Comparison of ENCODE assay signal across 1 cellular context in the genomic region with DNA sequence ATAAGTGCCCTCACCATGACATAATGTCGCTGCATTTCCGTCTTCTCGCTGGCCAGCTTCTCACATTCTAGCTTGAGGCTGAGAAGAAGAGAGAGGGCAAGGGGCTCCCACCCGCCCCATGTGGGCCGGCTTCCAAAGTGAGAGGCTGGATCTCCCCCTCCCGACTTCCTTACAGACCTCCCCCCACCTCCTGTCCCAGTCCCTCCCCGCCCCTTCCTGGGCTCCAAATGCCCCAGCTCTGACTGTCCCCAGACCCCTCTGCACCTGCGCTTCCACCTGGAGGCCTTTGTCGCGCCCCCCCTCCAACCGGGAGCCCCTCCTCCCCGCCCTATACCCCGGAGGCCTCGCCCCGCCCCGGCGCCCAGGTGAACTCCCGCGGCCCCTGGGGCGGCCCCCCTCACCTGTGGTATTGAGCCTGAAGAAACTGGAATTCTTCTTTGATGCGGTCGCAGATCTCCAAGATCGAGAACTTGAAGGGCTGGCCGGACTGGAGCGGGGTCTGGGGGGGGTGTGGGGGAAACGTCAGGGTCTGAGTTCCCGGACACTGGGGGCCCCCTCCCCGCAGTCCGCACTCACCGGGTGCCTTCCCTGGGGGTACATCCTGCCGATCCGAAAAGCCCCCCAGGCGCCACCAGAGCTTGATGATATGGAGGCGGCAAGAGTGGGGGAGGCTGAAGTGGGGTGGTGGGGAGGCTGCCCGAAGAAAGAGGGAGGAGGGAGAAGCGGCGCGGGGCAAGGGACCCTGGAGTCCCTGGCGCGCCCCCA.
TF ChIP-seq lines count a peak whose summit lies in the region.

No MANE protein-coding gene starts in this region.

TF ChIP-seq in HEK293, 187 proteins besides CTCF, POLR2A, EP300 and RAD21 (continued from another document and continues in another):
- TF ChIP-seq, protein P1, sequence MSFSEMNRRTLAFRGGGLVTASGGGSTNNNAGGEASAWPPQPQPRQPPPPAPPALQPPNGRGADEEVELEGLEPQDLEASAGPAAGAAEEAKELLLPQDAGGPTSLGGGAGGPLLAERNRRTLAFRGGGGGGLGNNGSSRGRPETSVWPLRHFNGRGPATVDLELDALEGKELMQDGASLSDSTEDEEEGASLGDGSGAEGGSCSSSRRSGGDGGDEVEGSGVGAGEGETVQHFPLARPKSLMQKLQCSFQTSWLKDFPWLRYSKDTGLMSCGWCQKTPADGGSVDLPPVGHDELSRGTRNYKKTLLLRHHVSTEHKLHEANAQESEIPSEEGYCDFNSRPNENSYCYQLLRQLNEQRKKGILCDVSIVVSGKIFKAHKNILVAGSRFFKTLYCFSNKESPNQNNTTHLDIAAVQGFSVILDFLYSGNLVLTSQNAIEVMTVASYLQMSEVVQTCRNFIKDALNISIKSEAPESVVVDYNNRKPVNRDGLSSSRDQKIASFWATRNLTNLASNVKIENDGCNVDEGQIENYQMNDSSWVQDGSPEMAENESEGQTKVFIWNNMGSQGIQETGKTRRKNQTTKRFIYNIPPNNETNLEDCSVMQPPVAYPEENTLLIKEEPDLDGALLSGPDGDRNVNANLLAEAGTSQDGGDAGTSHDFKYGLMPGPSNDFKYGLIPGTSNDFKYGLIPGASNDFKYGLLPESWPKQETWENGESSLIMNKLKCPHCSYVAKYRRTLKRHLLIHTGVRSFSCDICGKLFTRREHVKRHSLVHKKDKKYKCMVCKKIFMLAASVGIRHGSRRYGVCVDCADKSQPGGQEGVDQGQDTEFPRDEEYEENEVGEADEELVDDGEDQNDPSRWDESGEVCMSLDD (tag by site-specific recombination; IDR thresholded peaks at IDR 0.05): peak; percentile 35; the same call in 1 of the 2 replicates
- TF ChIP-seq ZIC2 (tag by site-specific recombination; IDR thresholded peaks at IDR 0.05) (peak; percentile 29; the same call in 1 of the 2 replicates), ZNF521 (tag by site-specific recombination; IDR thresholded peaks at IDR 0.05) (no peak), ZNF629 (tag by site-specific recombination; IDR thresholded peaks at IDR 0.05) (no peak), ZNF664 (tag by site-specific recombination; IDR thresholded peaks at IDR 0.05) (no peak), ZNF202 (tag by site-specific recombination; IDR thresholded peaks at IDR 0.05; ENCODE audit: borderline replicate concordance) (no peak), ZNF426 (tag by site-specific recombination; IDR thresholded peaks at IDR 0.05) (no peak), ZNF157 (tag by site-specific recombination; IDR thresholded peaks at IDR 0.05) (no peak), FEZF1 (tag by site-specific recombination; IDR thresholded peaks at IDR 0.05) (no peak), ZNF112 (tag by site-specific recombination; IDR thresholded peaks at IDR 0.05) (no peak), GLIS2 (tag by site-specific recombination; IDR thresholded peaks at IDR 0.05) (peak; percentile 78), ZNF433 (tag by site-specific recombination; IDR thresholded peaks at IDR 0.05; ENCODE audit: low read depth) (no peak), ZNF10 (tag by site-specific recombination; IDR thresholded peaks at IDR 0.05) (no peak), OSR2 (tag by site-specific recombination; IDR thresholded peaks at IDR 0.05) (no peak), ZFHX2 (tag by site-specific recombination; conservative IDR thresholded peaks at IDR 0.05) (peak; percentile 30; the same call in 1 of the 2 replicates), ZNF335 (tag by site-specific recombination; conservative IDR thresholded peaks at IDR 0.05) (peak; percentile 68), GLIS1 (tag by site-specific recombination; IDR thresholded peaks at IDR 0.05) (peak; percentile 63), ZNF776 (tag by site-specific recombination; IDR thresholded peaks at IDR 0.05; ENCODE audit: borderline replicate concordance) (no peak), ZNF610 (tag by site-specific recombination; IDR thresholded peaks at IDR 0.05; ENCODE audit: borderline replicate concordance) (no peak), ZBTB20 (tag by site-specific recombination; IDR thresholded peaks at IDR 0.05) (no peak), ZNF48 (tag by site-specific recombination; IDR thresholded peaks at IDR 0.05) (no peak), ZNF214 (tag by site-specific recombination; IDR thresholded peaks at IDR 0.05; ENCODE audit: borderline replicate concordance) (no peak), KLF7 (tag by site-specific recombination; IDR thresholded peaks at IDR 0.05; ENCODE audit: borderline replicate concordance) (no peak), ZEB2 (tag by site-specific recombination; IDR thresholded peaks at IDR 0.05) (0 out of 2 replicates have a peak, but pooled peaks have one; percentile 23), ZNF623 (tag by site-specific recombination; IDR thresholded peaks at IDR 0.05) (no peak), ZNF266 (tag by site-specific recombination; IDR thresholded peaks at IDR 0.05; ENCODE audit: low read depth) (no peak), ZNF654 (tag by site-specific recombination; IDR thresholded peaks at IDR 0.05; ENCODE audit: low read depth) (no peak), SCRT2 (tag by site-specific recombination; IDR thresholded peaks at IDR 0.05) (no peak), ZFP69B (tag by site-specific recombination; IDR thresholded peaks at IDR 0.05) (no peak)
- TF ChIP-seq, protein P2, sequence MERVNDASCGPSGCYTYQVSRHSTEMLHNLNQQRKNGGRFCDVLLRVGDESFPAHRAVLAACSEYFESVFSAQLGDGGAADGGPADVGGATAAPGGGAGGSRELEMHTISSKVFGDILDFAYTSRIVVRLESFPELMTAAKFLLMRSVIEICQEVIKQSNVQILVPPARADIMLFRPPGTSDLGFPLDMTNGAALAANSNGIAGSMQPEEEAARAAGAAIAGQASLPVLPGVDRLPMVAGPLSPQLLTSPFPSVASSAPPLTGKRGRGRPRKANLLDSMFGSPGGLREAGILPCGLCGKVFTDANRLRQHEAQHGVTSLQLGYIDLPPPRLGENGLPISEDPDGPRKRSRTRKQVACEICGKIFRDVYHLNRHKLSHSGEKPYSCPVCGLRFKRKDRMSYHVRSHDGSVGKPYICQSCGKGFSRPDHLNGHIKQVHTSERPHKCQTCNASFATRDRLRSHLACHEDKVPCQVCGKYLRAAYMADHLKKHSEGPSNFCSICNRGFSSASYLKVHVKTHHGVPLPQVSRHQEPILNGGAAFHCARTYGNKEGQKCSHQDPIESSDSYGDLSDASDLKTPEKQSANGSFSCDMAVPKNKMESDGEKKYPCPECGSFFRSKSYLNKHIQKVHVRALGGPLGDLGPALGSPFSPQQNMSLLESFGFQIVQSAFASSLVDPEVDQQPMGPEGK (tag by site-specific recombination; IDR thresholded peaks at IDR 0.05): peak; percentile 62
- TF ChIP-seq, protein P3, sequence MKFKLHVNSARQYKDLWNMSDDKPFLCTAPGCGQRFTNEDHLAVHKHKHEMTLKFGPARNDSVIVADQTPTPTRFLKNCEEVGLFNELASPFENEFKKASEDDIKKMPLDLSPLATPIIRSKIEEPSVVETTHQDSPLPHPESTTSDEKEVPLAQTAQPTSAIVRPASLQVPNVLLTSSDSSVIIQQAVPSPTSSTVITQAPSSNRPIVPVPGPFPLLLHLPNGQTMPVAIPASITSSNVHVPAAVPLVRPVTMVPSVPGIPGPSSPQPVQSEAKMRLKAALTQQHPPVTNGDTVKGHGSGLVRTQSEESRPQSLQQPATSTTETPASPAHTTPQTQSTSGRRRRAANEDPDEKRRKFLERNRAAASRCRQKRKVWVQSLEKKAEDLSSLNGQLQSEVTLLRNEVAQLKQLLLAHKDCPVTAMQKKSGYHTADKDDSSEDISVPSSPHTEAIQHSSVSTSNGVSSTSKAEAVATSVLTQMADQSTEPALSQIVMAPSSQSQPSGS (tag by site-specific recombination; IDR thresholded peaks at IDR 0.05; ENCODE audit: low read depth): no peak
- TF ChIP-seq, protein P4, sequence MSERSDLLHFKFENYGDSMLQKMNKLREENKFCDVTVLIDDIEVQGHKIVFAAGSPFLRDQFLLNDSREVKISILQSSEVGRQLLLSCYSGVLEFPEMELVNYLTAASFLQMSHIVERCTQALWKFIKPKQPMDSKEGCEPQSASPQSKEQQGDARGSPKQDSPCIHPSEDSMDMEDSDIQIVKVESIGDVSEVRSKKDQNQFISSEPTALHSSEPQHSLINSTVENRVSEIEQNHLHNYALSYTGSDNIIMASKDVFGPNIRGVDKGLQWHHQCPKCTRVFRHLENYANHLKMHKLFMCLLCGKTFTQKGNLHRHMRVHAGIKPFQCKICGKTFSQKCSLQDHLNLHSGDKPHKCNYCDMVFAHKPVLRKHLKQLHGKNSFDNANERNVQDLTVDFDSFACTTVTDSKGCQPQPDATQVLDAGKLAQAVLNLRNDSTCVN (tag by site-specific recombination; optimal IDR thresholded peaks at IDR 0.05): peak; percentile 52
- TF ChIP-seq, protein P5, sequence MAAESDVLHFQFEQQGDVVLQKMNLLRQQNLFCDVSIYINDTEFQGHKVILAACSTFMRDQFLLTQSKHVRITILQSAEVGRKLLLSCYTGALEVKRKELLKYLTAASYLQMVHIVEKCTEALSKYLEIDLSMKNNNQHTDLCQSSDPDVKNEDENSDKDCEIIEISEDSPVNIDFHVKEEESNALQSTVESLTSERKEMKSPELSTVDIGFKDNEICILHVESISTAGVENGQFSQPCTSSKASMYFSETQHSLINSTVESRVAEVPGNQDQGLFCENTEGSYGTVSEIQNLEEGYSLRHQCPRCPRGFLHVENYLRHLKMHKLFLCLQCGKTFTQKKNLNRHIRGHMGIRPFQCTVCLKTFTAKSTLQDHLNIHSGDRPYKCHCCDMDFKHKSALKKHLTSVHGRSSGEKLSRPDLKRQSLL (tag by site-specific recombination; IDR thresholded peaks at IDR 0.05): no peak
- TF ChIP-seq, protein P6, sequence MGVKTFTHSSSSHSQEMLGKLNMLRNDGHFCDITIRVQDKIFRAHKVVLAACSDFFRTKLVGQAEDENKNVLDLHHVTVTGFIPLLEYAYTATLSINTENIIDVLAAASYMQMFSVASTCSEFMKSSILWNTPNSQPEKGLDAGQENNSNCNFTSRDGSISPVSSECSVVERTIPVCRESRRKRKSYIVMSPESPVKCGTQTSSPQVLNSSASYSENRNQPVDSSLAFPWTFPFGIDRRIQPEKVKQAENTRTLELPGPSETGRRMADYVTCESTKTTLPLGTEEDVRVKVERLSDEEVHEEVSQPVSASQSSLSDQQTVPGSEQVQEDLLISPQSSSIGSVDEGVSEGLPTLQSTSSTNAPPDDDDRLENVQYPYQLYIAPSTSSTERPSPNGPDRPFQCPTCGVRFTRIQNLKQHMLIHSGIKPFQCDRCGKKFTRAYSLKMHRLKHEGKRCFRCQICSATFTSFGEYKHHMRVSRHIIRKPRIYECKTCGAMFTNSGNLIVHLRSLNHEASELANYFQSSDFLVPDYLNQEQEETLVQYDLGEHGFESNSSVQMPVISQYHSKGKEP (tag by site-specific recombination; IDR thresholded peaks at IDR 0.05): no peak
- TF ChIP-seq, protein P7, sequence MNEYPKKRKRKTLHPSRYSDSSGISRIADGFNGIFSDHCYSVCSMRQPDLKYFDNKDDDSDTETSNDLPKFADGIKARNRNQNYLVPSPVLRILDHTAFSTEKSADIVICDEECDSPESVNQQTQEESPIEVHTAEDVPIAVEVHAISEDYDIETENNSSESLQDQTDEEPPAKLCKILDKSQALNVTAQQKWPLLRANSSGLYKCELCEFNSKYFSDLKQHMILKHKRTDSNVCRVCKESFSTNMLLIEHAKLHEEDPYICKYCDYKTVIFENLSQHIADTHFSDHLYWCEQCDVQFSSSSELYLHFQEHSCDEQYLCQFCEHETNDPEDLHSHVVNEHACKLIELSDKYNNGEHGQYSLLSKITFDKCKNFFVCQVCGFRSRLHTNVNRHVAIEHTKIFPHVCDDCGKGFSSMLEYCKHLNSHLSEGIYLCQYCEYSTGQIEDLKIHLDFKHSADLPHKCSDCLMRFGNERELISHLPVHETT (tag by site-specific recombination; IDR thresholded peaks at IDR 0.05): no peak
- TF ChIP-seq, protein P8, sequence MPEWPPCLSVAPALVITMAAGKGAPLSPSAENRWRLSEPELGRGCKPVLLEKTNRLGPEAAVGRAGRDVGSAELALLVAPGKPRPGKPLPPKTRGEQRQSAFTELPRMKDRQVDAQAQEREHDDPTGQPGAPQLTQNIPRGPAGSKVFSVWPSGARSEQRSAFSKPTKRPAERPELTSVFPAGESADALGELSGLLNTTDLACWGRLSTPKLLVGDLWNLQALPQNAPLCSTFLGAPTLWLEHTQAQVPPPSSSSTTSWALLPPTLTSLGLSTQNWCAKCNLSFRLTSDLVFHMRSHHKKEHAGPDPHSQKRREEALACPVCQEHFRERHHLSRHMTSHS (tag by site-specific recombination; IDR thresholded peaks at IDR 0.05): no peak
- TF ChIP-seq, protein P9, sequence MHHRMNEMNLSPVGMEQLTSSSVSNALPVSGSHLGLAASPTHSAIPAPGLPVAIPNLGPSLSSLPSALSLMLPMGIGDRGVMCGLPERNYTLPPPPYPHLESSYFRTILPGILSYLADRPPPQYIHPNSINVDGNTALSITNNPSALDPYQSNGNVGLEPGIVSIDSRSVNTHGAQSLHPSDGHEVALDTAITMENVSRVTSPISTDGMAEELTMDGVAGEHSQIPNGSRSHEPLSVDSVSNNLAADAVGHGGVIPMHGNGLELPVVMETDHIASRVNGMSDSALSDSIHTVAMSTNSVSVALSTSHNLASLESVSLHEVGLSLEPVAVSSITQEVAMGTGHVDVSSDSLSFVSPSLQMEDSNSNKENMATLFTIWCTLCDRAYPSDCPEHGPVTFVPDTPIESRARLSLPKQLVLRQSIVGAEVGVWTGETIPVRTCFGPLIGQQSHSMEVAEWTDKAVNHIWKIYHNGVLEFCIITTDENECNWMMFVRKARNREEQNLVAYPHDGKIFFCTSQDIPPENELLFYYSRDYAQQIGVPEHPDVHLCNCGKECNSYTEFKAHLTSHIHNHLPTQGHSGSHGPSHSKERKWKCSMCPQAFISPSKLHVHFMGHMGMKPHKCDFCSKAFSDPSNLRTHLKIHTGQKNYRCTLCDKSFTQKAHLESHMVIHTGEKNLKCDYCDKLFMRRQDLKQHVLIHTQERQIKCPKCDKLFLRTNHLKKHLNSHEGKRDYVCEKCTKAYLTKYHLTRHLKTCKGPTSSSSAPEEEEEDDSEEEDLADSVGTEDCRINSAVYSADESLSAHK (tag by site-specific recombination; IDR thresholded peaks at IDR 0.05): no peak
- TF ChIP-seq, protein P10, sequence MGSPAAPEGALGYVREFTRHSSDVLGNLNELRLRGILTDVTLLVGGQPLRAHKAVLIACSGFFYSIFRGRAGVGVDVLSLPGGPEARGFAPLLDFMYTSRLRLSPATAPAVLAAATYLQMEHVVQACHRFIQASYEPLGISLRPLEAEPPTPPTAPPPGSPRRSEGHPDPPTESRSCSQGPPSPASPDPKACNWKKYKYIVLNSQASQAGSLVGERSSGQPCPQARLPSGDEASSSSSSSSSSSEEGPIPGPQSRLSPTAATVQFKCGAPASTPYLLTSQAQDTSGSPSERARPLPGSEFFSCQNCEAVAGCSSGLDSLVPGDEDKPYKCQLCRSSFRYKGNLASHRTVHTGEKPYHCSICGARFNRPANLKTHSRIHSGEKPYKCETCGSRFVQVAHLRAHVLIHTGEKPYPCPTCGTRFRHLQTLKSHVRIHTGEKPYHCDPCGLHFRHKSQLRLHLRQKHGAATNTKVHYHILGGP (tag by site-specific recombination; IDR thresholded peaks at IDR 0.05): no peak
